Comparison of ENCODE assay signal across 16 cellular contexts in the genomic region with DNA sequence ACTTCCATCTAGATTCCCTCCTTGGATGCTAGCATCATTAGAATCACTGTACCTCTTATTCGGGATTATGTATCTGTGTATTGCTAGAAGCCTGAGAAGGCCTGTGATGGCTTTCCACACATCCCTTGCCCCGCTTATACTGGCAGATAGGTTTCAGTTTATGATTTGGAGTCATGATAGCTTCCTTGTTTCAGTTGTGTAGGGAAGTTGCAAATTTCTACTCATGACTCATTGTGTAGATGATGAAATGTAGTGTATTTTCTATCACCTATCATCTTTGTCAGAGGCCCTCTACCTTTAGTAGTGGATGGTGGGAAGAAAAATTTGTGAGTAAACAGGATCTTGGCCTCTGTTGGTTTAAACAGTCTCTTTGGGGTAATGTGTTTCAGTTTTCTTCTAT.
A peak's percentile ranks its signal among the peaks of the same experiment; 100 is the strongest.
DNase-seq lines count a peak whose midpoint lies in the region; ATAC-seq and TF ChIP-seq lines count a peak whose summit lies in the region.
"Had no signal": no experiment of that assay in that cellular context is flagged by ENCODE, and none has a peak within 500 bp of the region (broad histone marks: within the 10 kb centered on the region; RNA-seq: fewer than 3 reads in every experiment).

No MANE protein-coding gene starts in this region.

- intact Hi-C loops in left cardiac atrium (cut with DNase I) = no loop called here

- H3K4me3 Mint-ChIP-seq in WTC11 = no peak overlapping the region
- H3K4me3 Mint-ChIP-seq: CD4-positive, CD25-positive, alpha-beta regulatory T cell; nephron had no signal

- H3K9me3 Mint-ChIP-seq in WTC11 = no peaks in the 10 kb centered on the region; the same call in 1 of the 2 replicates
- H3K9me3 Mint-ChIP-seq: nephron had no signal

- H3K27me3 Mint-ChIP-seq in WTC11 (ENCODE audit: low read depth) = no peaks in the 10 kb centered on the region
- H3K27me3 Mint-ChIP-seq: CD4-positive, CD25-positive, alpha-beta regulatory T cell had no signal

- H3K36me3 Mint-ChIP-seq in WTC11 = peaks cover 4% of the 10 kb centered on the region

- POLR2A ChIA-PET in WTC11 (lab: Charles Lee) = no interaction called here

- H3K27ac Mint-ChIP-seq in WTC11 = peak overlapping the region; percentile 4; the same call in 1 of the 2 replicates
- H3K27ac Mint-ChIP-seq: CD4-positive, CD25-positive, alpha-beta regulatory T cell; nephron had no signal

- no peak for TF ChIP-seq CTCF in WTC11 (IDR thresholded peaks at IDR 0.05)

- 0 out of 2 replicates have a peak, but pooled peaks cover 4% of the 10 kb centered on the region for H3K4me1 Mint-ChIP-seq in WTC11

- ATAC-seq in GM19351 (IDR thresholded peaks at IDR 0.05; ENCODE audit: unreplicated experiment) (peak; percentile 61), WTC11 (no peak), HG02798 (IDR thresholded peaks at IDR 0.05; ENCODE audit: poor library complexity, unreplicated experiment) (no peak), left cardiac atrium (no peak)
- ATAC-seq: gastrocnemius medialis had no signal

- DNase-seq in M059J (ENCODE audit: low read depth) (peak; percentile 1), WTC11 (ENCODE audit: low spot score) (no peak), kidney tubule cell (ENCODE audit: low spot score) (peak; percentile 66), DMS 273 (lab: John Stamatoyannopoulos, UW; ENCODE audit: unreplicated experiment) (no peak), NAMALWA (ENCODE audit: low spot score) (no peak), left cardiac atrium (no peak)
- DNase-seq: CD4-positive, CD25-positive, alpha-beta regulatory T cell; gastrocnemius medialis; GDM1; MG63; NCI-H2171; Peyer's patch; sigmoid colon had no signal

- CTCF ChIA-PET in WTC11 (lab: Charles Lee) = no interaction called here

TF ChIP-seq in WTC11, 78 proteins besides CTCF, POLR2A, EP300 and RAD21:
- no peak for TF ChIP-seq TEAD1 (CRISPR knock-in tag; IDR thresholded peaks at IDR 0.05)

Comparison
In these comparisons a context has a peak if more than half of its experiments do, and no peak if none do; other contexts are left out.
1. DNase-seq: peak in M059J (single experiment) and kidney tubule cell (single experiment); none in WTC11 (single experiment), DMS 273 (single experiment), NAMALWA (single experiment) and left cardiac atrium (single experiment).